Comparison of ENCODE assay signal across 17 cellular contexts in the genomic region with DNA sequence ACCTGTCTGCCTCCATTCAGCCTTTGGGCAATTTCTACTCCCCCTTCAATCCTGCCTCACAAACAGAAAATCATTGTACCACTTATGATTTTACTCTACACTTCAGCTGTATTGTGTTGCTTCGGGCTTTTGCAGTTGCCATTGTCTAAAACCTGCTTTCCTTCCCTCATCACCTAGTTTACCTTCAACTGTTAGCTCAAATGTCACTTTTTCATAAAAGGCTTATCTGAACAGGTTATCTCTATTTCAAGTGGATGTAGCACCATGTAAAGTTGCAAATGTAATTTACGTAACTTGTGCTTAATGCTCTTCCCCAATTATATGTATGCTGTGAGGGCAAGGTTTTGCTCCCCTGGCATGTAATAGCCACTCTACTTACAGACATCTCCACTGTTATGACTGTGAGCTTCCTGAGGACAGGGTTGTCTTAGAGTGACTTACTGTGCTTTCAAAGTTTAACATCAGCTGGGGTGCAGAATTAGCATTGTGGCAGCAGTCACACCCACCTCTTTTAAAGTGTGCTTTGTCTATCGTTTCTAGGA. TPM values are rescaled to one million over a fixed set of nuclear protein-coding genes. Genes with fewer than 3 reads are reported as not detected.
A peak's percentile ranks its signal among the peaks of the same experiment; 100 is the strongest.
DNase-seq lines count a peak whose midpoint lies in the region; ATAC-seq and TF ChIP-seq lines count a peak whose summit lies in the region.
"Had no signal": no experiment of that assay in that cellular context is flagged by ENCODE, and none has a peak within 500 bp of the region (broad histone marks: within the 10 kb centered on the region; RNA-seq: fewer than 3 reads in every experiment).

No MANE protein-coding gene starts in this region.

- no peaks in the 10 kb centered on the region for H3K9me3 ChIP-seq in HAP-1
- H3K9me3 ChIP-seq: neutrophil, uterus had no signal

- H3K27ac Mint-ChIP-seq in activated T-helper 1 cell treated with anti-CD3 and anti-CD28 coated beads, Interleukin-12 subunit alpha, Interleukin-12 subunit beta, Interleukin-2, Interleukin-4 antibody, amounts not matched to agents 30 ng/mL and 10 ng/mL and 1 ng/mL, durations not matched to agents 14 hours and 24 hours and 36 hours, result peak overlapping the region; percentile 37

- no peaks in the 10 kb centered on the region for H3K9me3 Mint-ChIP-seq in activated T-cell treated with anti-CD3 and anti-CD28 coated beads, Interleukin-2, amount 50 U/mL, for 4 hours
- no peaks in the 10 kb centered on the region for H3K9me3 Mint-ChIP-seq in activated T-helper 1 cell treated with anti-CD3 and anti-CD28 coated beads, Interleukin-12 subunit alpha, Interleukin-12 subunit beta, Interleukin-2, Interleukin-4 antibody, amounts not matched to agents 30 ng/mL and 10 ng/mL and 1 ng/mL, durations not matched to agents 14 hours and 24 hours and 36 hours

- DNase-seq in activated T-cell treated with anti-CD3 and anti-CD28 coated beads, Interleukin-2, amount 50 U/mL, for 4 hours, result no peak
- DNase-seq in activated T-cell treated with anti-CD3 and anti-CD28 coated beads for 4 hours, result no peak
- DNase-seq in GM13977 (ENCODE audit: low spot score), result peak; percentile 6
- no peak for DNase-seq in activated T-helper 1 cell treated with anti-CD3 and anti-CD28 coated beads, Interleukin-12 subunit alpha, Interleukin-12 subunit beta, Interleukin-2, Interleukin-4 antibody, amounts not matched to agents 30 ng/mL and 10 ng/mL and 1 ng/mL, durations not matched to agents 14 hours and 24 hours and 36 hours (ENCODE audit: low spot score)
- peak; percentile 1 for DNase-seq in posterior vena cava (ENCODE audit: low spot score)
- no peak for DNase-seq in occipital lobe (lab: John Stamatoyannopoulos, UW)
- no peak for DNase-seq in HAP-1 (ENCODE audit: low spot score in 2 of 2)
- DNase-seq: activated naive CD4-positive, alpha-beta T cell treated with Interleukin-2 at 50 U/mL for 16 hours; brain microvascular endothelial cell; foreskin keratinocyte; left colon; midbrain; NCI-H1105 treated with DMSO at 0.1 percent for 48 hours; right cardiac atrium; uterus had no signal

- H3K27me3 Mint-ChIP-seq in activated T-cell treated with anti-CD3 and anti-CD28 coated beads, Interleukin-2, amount 50 U/mL, for 4 hours (ENCODE audit: low read depth), result no peaks in the 10 kb centered on the region
- H3K27me3 Mint-ChIP-seq in activated T-helper 1 cell treated with anti-CD3 and anti-CD28 coated beads, Interleukin-12 subunit alpha, Interleukin-12 subunit beta, Interleukin-2, Interleukin-4 antibody, amounts not matched to agents 30 ng/mL and 10 ng/mL and 1 ng/mL, durations not matched to agents 14 hours and 24 hours and 36 hours (ENCODE audit: insufficient read depth), result no peaks in the 10 kb centered on the region

- in situ Hi-C loops in GM13977 (cut with MboI; ENCODE audit: low pct_unique_long_range_greater_than_20kb, low sequenced_read_pairs, unreplicated experiment), result no loop called here
- in situ Hi-C loops in HAP-1 (cut with MboI; ENCODE audit: low sequenced_read_pairs), result no loop called here

- no peaks in the 10 kb centered on the region for H3K27me3 ChIP-seq in HAP-1 (ENCODE audit: low read depth)
- H3K27me3 ChIP-seq: brain microvascular endothelial cell, foreskin keratinocyte, neutrophil, uterus had no signal

- TF ChIP-seq CTCF in GM13977 (IDR thresholded peaks at IDR 0.05; ENCODE audit: extremely low read depth, insufficient read depth, missing control alignments), result no peak

- peak overlapping the region; percentile 1 for H3K4me3 Mint-ChIP-seq in activated T-cell treated with anti-CD3 and anti-CD28 coated beads, Interleukin-2, amount 50 U/mL, for 4 hours
- no peak overlapping the region for H3K4me3 Mint-ChIP-seq in activated T-helper 1 cell treated with anti-CD3 and anti-CD28 coated beads, Interleukin-12 subunit alpha, Interleukin-12 subunit beta, Interleukin-2, Interleukin-4 antibody, amounts not matched to agents 30 ng/mL and 10 ng/mL and 1 ng/mL, durations not matched to agents 14 hours and 24 hours and 36 hours

- H3K36me3 ChIP-seq in HAP-1 (replicated peaks), result peaks cover 77% of the 10 kb centered on the region
- H3K36me3 ChIP-seq: uterus had no signal

- no peak for ATAC-seq in activated T-cell treated with anti-CD3 and anti-CD28 coated beads, Interleukin-2, amount 50 U/mL, for 4 hours
- ATAC-seq in HG02870 (IDR thresholded peaks at IDR 0.05; ENCODE audit: unreplicated experiment), result no peak
- ATAC-seq: foreskin keratinocyte, left colon, right cardiac atrium had no signal

- intact Hi-C loops in activated T-helper 1 cell treated with anti-CD3 and anti-CD28 coated beads, Interleukin-12 subunit alpha, Interleukin-12 subunit beta, Interleukin-2, Interleukin-4 antibody, amounts not matched to agents 30 ng/mL and 10 ng/mL and 1 ng/mL, durations not matched to agents 14 hours and 24 hours and 36 hours (cut with micrococcal nuclease), result no loop called here
- intact Hi-C loops in posterior vena cava (cut with DNase I), result no loop called here

- H3K36me3 Mint-ChIP-seq in activated T-cell treated with anti-CD3 and anti-CD28 coated beads, Interleukin-2, amount 50 U/mL, for 4 hours (ENCODE audit: insufficient read depth), result peaks cover 54% of the 10 kb centered on the region
- H3K36me3 Mint-ChIP-seq in activated T-helper 1 cell treated with anti-CD3 and anti-CD28 coated beads, Interleukin-12 subunit alpha, Interleukin-12 subunit beta, Interleukin-2, Interleukin-4 antibody, amounts not matched to agents 30 ng/mL and 10 ng/mL and 1 ng/mL, durations not matched to agents 14 hours and 24 hours and 36 hours (ENCODE audit: low read depth), result peaks cover 57% of the 10 kb centered on the region

- peaks cover 31% of the 10 kb centered on the region for H3K4me1 Mint-ChIP-seq in activated T-cell treated with anti-CD3 and anti-CD28 coated beads, Interleukin-2, amount 50 U/mL, for 4 hours (ENCODE audit: low read depth)
- peaks cover 25% of the 10 kb centered on the region for H3K4me1 Mint-ChIP-seq in activated T-helper 1 cell treated with anti-CD3 and anti-CD28 coated beads, Interleukin-12 subunit alpha, Interleukin-12 subunit beta, Interleukin-2, Interleukin-4 antibody, amounts not matched to agents 30 ng/mL and 10 ng/mL and 1 ng/mL, durations not matched to agents 14 hours and 24 hours and 36 hours (ENCODE audit: low read depth)

- H3K4me3 ChIP-seq in HAP-1, result no peak overlapping the region
- H3K4me3 ChIP-seq: uterus had no signal

- peaks cover 13% of the 10 kb centered on the region for H3K4me1 ChIP-seq in HAP-1
- H3K4me1 ChIP-seq: uterus had no signal

RNA-seq across cellular contexts. Expression of gene RPS25, which starts 5.4 kb away (rescaled TPM):
- total RNA-seq in activated T-cell treated with anti-CD3 and anti-CD28 coated beads, Interleukin-2, amount 50 U/mL, for 4 hours, result 1,000 to 10,000 TPM; 1,565 to 1,602 (median 1,576) TPM
- total RNA-seq in activated T-helper 1 cell treated with anti-CD3 and anti-CD28 coated beads, Interleukin-12 subunit alpha, Interleukin-12 subunit beta, Interleukin-2, Interleukin-4 antibody, amounts not matched to agents 30 ng/mL and 10 ng/mL and 1 ng/mL, durations not matched to agents 14 hours and 24 hours and 36 hours, result 1,440 and 1,455 TPM in 2 replicates
- total RNA-seq in posterior vena cava, result 100 to 1,000 TPM; 741 to 816 TPM
- total RNA-seq in occipital lobe, result 705 TPM

RNA-seq across cellular contexts. Expression of gene TRAPPC4, which starts 5.9 kb away (rescaled TPM):
- 100 to 1,000 TPM; 115 to 146 (median 131) TPM for total RNA-seq in activated T-cell treated with anti-CD3 and anti-CD28 coated beads, Interleukin-2, amount 50 U/mL, for 4 hours
- total RNA-seq in activated T-helper 1 cell treated with anti-CD3 and anti-CD28 coated beads, Interleukin-12 subunit alpha, Interleukin-12 subunit beta, Interleukin-2, Interleukin-4 antibody, amounts not matched to agents 30 ng/mL and 10 ng/mL and 1 ng/mL, durations not matched to agents 14 hours and 24 hours and 36 hours, result 141 and 142 TPM in 2 replicates
- total RNA-seq in posterior vena cava (10 to 100 TPM; 45.4 to 49.9 TPM), occipital lobe (63.9 TPM)

RNA-seq across cellular contexts. Expression of gene CENATAC, which starts 14.8 kb away (rescaled TPM):
- 10 to 100 TPM; 23.6 to 33.1 (median 31.0) TPM for total RNA-seq in activated T-cell treated with anti-CD3 and anti-CD28 coated beads, Interleukin-2, amount 50 U/mL, for 4 hours
- total RNA-seq in activated T-helper 1 cell treated with anti-CD3 and anti-CD28 coated beads, Interleukin-12 subunit alpha, Interleukin-12 subunit beta, Interleukin-2, Interleukin-4 antibody, amounts not matched to agents 30 ng/mL and 10 ng/mL and 1 ng/mL, durations not matched to agents 14 hours and 24 hours and 36 hours, result 50.1 and 53.6 TPM in 2 replicates
- total RNA-seq in posterior vena cava, result 10 to 100 TPM; 27.8 TPM
- total RNA-seq in occipital lobe, result 31.0 TPM

RNA-seq across cellular contexts. Expression of gene SLC37A4, which starts 18.0 kb away (rescaled TPM):
- 10 to 100 TPM; 10.1 to 13.8 (median 13.5) TPM for total RNA-seq in activated T-cell treated with anti-CD3 and anti-CD28 coated beads, Interleukin-2, amount 50 U/mL, for 4 hours
- total RNA-seq in activated T-helper 1 cell treated with anti-CD3 and anti-CD28 coated beads, Interleukin-12 subunit alpha, Interleukin-12 subunit beta, Interleukin-2, Interleukin-4 antibody, amounts not matched to agents 30 ng/mL and 10 ng/mL and 1 ng/mL, durations not matched to agents 14 hours and 24 hours and 36 hours, result 24.3 and 28.7 TPM in 2 replicates
- total RNA-seq in posterior vena cava, result 1 to 10 TPM; 6.0 to 7.8 TPM
- total RNA-seq in occipital lobe, result 9.5 TPM

RNA-seq across cellular contexts. Expression of gene FOXR1, which starts 41.1 kb away (rescaled TPM):
- not detected for total RNA-seq in activated T-cell treated with anti-CD3 and anti-CD28 coated beads, Interleukin-2, amount 50 U/mL, for 4 hours
- total RNA-seq in activated T-helper 1 cell treated with anti-CD3 and anti-CD28 coated beads, Interleukin-12 subunit alpha, Interleukin-12 subunit beta, Interleukin-2, Interleukin-4 antibody, amounts not matched to agents 30 ng/mL and 10 ng/mL and 1 ng/mL, durations not matched to agents 14 hours and 24 hours and 36 hours, result not detected in 2 replicates
- total RNA-seq in posterior vena cava (not detected), occipital lobe (0.31 TPM)
- total RNA-seq: foreskin keratinocyte, left colon, right cardiac atrium, uterus had no signal

Comparison
In these comparisons a context has a peak if more than half of its experiments do, and no peak if none do; other contexts are left out.
1. DNase-seq: peak in GM13977 (single experiment) and posterior vena cava (single experiment); none in activated T-cell treated with anti-CD3 and anti-CD28 coated beads, Interleukin-2, amount 50 U/mL, for 4 hours (single experiment), activated T-cell treated with anti-CD3 and anti-CD28 coated beads for 4 hours (single experiment), activated T-helper 1 cell treated with anti-CD3 and anti-CD28 coated beads, Interleukin-12 subunit alpha, Interleukin-12 subunit beta, Interleukin-2, Interleukin-4 antibody, amounts not matched to agents 30 ng/mL and 10 ng/mL and 1 ng/mL, durations not matched to agents 14 hours and 24 hours and 36 hours (single experiment), occipital lobe (single experiment) and HAP-1 (0 of 2).